1 cellular context compared by ENCODE assay signal in the genomic region with DNA sequence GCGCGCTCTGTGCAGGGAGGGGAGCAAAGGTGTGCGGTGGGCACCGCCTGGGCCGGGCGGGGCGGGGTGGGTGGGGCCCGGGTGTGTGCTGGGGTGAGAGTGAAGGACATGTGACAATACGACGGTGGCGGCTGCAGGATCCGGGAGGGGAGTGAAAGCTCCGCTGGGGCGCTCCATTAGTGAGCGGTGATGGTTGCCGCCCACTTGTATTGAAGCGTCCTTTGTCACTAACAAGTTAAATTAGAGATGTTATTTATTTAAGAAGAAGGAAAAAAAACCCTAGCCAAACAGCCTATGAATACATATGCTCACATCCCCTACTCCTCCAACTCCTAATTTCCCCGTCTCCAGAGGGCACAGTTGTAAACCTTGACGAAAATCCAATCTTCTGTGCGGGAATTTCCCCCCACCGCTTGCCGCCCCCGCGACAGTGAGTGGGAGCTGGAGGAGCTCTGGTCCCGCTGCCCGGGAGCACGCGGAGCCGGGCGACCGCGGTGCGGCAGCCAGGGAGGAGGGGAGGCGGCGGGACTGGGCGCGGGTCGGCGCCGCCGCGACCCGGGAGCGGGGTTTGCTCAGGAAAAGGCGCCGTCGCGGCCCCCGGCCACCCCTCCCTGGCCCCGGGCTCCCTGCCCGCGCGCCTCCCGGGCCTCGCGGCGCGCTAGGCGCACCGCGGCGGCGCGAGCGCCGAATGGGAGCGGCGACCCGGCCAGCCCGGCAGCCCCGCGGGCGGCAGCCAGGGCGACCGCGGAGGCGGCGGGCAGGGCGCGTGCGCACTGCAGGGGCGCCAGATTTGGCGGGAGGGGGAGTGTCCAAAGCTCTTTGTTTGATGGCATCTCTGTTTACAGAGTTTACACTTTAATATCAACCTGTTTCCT.
A peak's percentile ranks its signal among the peaks of the same experiment; 100 is the strongest.
TF ChIP-seq lines count a peak whose summit lies in the region.

A gene (plus strand): TSS at position 851 of the 875 bp plus-strand sequence. CDS start 206 bp downstream, outside the sequence.

TF ChIP-seq in K562, 482 proteins besides CTCF, POLR2A, EP300 and RAD21 (continued from another document and continues in another):
- TF ChIP-seq, protein P1, sequence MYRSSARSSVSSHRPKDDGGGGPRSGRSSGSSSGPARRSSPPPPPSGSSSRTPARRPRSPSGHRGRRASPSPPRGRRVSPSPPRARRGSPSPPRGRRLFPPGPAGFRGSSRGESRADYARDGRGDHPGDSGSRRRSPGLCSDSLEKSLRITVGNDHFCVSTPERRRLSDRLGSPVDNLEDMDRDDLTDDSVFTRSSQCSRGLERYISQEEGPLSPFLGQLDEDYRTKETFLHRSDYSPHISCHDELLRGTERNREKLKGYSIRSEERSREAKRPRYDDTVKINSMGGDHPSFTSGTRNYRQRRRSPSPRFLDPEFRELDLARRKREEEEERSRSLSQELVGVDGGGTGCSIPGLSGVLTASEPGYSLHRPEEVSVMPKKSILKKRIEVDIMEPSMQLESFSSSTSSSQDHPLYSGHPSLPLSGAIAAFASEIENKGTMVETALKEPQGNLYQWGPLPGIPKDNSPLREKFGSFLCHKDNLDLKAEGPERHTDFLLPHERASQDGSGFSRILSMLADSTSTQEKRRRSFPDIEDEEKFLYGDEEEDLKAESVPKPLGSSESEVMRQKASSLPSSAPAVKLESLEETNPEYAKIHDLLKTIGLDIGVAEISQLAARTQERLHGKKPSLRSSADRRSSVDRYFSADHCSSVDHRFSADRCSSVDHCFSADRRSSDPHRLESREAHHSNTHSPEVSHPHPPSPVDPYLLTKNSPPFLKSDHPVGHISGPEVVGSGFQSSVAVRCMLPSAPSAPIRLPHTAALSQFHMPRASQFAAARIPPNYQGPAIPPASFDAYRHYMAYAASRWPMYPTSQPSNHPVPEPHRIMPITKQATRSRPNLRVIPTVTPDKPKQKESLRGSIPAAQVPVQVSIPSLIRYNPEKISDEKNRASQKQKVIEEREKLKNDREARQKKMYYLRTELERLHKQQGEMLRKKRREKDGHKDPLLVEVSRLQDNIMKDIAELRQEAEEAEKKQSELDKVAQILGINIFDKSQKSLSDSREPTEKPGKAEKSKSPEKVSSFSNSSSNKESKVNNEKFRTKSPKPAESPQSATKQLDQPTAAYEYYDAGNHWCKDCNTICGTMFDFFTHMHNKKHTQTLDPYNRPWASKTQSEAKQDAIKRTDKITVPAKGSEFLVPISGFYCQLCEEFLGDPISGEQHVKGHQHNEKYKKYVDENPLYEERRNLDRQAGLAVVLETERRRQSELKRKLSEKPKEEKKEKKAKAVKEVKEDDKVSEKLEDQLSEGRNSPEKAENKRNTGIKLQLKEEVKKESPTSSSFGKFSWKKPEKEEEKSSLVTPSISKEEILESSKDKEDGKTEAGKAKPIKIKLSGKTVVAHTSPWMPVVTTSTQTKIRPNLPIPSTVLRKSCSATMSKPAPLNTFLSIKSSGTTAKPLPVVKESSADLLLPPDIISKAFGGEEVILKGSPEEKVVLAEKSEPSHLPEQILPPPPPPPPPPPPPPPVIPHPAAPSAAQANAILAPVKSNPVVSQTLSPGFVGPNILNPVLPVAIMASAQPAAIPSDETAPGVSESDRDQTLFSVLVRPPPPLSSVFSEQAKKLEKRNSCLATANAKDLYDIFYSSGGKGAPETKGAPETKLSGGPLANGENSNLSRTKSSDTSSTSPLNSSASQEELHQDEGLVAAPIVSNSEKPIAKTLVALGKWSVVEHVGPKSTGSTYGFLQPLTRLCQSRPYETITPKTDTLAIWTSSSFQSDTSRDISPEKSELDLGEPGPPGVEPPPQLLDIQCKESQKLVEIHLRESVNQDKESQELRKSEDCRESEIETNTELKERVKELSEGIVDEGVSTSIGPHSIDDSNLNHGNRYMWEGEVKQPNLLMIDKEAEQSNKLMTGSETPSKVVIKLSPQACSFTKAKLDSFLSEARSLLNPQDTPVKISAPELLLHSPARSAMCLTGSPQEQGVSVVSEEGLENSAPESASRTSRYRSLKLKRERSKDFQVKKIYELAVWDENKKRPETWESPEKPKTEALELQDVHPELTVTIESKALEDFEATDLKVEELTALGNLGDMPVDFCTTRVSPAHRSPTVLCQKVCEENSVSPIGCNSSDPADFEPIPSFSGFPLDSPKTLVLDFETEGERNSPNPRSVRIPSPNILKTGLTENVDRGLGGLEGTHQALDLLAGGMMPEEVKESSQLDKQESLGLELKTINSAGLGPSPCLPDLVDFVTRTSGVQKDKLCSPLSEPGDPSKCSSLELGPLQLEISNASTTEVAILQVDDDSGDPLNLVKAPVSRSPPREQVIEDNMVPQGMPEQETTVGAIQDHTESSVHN (IDR thresholded peaks at IDR 0.05; ENCODE audit: borderline replicate concordance in 1 of 2, low read depth in 1 of 2): no peak
- TF ChIP-seq SOX6 (IDR thresholded peaks at IDR 0.05) (peak; percentile 86), NFATC3 (IDR thresholded peaks at IDR 0.05) (no peak), HOXB6 (CRISPR knock-in tag; IDR thresholded peaks at IDR 0.05; ENCODE audit: borderline replicate concordance) (no peak), FOXA3 (CRISPR knock-in tag; conservative IDR thresholded peaks at IDR 0.05 in 1 of 2, IDR thresholded peaks at IDR 0.05 in 1 of 2) (peak in 1 of 2 experiments; percentile 80; a peak in 2 of 4 replicates), ZBTB7A (IDR thresholded peaks at IDR 0.05; ENCODE audit: borderline replicate concordance, control insufficient read depth, low read depth, low read length) (peak; percentile 14; the same call in 1 of the 2 replicates), POU5F1 (IDR thresholded peaks at IDR 0.05; ENCODE audit: borderline replicate concordance, low read depth, low read length, partially characterized antibody) (no peak), PHTF2 (CRISPR knock-in tag; IDR thresholded peaks at IDR 0.05) (no peak), ZNF707 (CRISPR knock-in tag; conservative IDR thresholded peaks at IDR 0.05) (peak; percentile 37; the same call in 1 of the 2 replicates), ZNF780A (CRISPR knock-in tag; IDR thresholded peaks at IDR 0.05) (no peak), IFI16 (CRISPR knock-in tag; IDR thresholded peaks at IDR 0.05) (no peak), SMAD1 (IDR thresholded peaks at IDR 0.05; ENCODE audit: low read depth, low read length, partially characterized antibody) (no peak)
- TF ChIP-seq, protein P2, sequence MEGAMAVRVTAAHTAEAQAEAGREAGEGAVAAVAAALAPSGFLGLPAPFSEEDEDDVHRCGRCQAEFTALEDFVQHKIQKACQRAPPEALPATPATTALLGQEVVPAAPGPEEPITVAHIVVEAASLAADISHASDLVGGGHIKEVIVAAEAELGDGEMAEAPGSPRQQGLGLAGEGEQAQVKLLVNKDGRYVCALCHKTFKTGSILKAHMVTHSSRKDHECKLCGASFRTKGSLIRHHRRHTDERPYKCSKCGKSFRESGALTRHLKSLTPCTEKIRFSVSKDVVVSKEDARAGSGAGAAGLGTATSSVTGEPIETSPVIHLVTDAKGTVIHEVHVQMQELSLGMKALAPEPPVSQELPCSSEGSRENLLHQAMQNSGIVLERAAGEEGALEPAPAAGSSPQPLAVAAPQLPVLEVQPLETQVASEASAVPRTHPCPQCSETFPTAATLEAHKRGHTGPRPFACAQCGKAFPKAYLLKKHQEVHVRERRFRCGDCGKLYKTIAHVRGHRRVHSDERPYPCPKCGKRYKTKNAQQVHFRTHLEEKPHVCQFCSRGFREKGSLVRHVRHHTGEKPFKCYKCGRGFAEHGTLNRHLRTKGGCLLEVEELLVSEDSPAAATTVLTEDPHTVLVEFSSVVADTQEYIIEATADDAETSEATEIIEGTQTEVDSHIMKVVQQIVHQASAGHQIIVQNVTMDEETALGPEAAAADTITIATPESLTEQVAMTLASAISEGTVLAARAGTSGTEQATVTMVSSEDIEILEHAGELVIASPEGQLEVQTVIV (CRISPR knock-in tag; IDR thresholded peaks at IDR 0.05; ENCODE audit: borderline replicate concordance): no peak
- TF ChIP-seq, protein P3, sequence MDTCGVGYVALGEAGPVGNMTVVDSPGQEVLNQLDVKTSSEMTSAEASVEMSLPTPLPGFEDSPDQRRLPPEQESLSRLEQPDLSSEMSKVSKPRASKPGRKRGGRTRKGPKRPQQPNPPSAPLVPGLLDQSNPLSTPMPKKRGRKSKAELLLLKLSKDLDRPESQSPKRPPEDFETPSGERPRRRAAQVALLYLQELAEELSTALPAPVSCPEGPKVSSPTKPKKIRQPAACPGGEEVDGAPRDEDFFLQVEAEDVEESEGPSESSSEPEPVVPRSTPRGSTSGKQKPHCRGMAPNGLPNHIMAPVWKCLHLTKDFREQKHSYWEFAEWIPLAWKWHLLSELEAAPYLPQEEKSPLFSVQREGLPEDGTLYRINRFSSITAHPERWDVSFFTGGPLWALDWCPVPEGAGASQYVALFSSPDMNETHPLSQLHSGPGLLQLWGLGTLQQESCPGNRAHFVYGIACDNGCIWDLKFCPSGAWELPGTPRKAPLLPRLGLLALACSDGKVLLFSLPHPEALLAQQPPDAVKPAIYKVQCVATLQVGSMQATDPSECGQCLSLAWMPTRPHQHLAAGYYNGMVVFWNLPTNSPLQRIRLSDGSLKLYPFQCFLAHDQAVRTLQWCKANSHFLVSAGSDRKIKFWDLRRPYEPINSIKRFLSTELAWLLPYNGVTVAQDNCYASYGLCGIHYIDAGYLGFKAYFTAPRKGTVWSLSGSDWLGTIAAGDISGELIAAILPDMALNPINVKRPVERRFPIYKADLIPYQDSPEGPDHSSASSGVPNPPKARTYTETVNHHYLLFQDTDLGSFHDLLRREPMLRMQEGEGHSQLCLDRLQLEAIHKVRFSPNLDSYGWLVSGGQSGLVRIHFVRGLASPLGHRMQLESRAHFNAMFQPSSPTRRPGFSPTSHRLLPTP (IDR thresholded peaks at IDR 0.05; ENCODE audit: borderline replicate concordance, extremely low read depth, insufficient read length): no peak
- TF ChIP-seq, protein P4, sequence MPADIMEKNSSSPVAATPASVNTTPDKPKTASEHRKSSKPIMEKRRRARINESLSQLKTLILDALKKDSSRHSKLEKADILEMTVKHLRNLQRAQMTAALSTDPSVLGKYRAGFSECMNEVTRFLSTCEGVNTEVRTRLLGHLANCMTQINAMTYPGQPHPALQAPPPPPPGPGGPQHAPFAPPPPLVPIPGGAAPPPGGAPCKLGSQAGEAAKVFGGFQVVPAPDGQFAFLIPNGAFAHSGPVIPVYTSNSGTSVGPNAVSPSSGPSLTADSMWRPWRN (IDR thresholded peaks at IDR 0.05; ENCODE audit: low read depth): 0 out of 2 replicates have a peak, but pooled peaks have one; percentile 32
- TF ChIP-seq, protein P5, sequence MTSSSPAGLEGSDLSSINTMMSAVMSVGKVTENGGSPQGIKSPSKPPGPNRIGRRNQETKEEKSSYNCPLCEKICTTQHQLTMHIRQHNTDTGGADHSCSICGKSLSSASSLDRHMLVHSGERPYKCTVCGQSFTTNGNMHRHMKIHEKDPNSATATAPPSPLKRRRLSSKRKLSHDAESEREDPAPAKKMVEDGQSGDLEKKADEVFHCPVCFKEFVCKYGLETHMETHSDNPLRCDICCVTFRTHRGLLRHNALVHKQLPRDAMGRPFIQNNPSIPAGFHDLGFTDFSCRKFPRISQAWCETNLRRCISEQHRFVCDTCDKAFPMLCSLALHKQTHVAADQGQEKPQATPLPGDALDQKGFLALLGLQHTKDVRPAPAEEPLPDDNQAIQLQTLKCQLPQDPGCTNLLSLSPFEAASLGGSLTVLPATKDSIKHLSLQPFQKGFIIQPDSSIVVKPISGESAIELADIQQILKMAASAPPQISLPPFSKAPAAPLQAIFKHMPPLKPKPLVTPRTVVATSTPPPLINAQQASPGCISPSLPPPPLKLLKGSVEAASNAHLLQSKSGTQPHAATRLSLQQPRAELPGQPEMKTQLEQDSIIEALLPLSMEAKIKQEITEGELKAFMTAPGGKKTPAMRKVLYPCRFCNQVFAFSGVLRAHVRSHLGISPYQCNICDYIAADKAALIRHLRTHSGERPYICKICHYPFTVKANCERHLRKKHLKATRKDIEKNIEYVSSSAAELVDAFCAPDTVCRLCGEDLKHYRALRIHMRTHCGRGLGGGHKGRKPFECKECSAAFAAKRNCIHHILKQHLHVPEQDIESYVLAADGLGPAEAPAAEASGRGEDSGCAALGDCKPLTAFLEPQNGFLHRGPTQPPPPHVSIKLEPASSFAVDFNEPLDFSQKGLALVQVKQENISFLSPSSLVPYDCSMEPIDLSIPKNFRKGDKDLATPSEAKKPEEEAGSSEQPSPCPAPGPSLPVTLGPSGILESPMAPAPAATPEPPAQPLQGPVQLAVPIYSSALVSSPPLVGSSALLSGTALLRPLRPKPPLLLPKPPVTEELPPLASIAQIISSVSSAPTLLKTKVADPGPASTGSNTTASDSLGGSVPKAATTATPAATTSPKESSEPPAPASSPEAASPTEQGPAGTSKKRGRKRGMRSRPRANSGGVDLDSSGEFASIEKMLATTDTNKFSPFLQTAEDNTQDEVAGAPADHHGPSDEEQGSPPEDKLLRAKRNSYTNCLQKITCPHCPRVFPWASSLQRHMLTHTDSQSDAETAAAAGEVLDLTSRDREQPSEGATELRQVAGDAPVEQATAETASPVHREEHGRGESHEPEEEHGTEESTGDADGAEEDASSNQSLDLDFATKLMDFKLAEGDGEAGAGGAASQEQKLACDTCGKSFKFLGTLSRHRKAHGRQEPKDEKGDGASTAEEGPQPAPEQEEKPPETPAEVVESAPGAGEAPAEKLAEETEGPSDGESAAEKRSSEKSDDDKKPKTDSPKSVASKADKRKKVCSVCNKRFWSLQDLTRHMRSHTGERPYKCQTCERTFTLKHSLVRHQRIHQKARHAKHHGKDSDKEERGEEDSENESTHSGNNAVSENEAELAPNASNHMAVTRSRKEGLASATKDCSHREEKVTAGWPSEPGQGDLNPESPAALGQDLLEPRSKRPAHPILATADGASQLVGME (CRISPR knock-in tag; IDR thresholded peaks at IDR 0.05): 0 out of 2 replicates have a peak, but pooled peaks have one; percentile 14
- TF ChIP-seq, protein P6, sequence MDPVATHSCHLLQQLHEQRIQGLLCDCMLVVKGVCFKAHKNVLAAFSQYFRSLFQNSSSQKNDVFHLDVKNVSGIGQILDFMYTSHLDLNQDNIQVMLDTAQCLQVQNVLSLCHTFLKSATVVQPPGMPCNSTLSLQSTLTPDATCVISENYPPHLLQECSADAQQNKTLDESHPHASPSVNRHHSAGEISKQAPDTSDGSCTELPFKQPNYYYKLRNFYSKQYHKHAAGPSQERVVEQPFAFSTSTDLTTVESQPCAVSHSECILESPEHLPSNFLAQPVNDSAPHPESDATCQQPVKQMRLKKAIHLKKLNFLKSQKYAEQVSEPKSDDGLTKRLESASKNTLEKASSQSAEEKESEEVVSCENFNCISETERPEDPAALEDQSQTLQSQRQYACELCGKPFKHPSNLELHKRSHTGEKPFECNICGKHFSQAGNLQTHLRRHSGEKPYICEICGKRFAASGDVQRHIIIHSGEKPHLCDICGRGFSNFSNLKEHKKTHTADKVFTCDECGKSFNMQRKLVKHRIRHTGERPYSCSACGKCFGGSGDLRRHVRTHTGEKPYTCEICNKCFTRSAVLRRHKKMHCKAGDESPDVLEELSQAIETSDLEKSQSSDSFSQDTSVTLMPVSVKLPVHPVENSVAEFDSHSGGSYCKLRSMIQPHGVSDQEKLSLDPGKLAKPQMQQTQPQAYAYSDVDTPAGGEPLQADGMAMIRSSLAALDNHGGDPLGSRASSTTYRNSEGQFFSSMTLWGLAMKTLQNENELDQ (CRISPR knock-in tag; IDR thresholded peaks at IDR 0.05; ENCODE audit: borderline replicate concordance): no peak
- TF ChIP-seq, protein P7, sequence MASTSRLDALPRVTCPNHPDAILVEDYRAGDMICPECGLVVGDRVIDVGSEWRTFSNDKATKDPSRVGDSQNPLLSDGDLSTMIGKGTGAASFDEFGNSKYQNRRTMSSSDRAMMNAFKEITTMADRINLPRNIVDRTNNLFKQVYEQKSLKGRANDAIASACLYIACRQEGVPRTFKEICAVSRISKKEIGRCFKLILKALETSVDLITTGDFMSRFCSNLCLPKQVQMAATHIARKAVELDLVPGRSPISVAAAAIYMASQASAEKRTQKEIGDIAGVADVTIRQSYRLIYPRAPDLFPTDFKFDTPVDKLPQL (IDR thresholded peaks at IDR 0.05; ENCODE audit: extremely low read depth, insufficient read length): no peak
